Comparison of ENCODE assay signal across 8 cellular contexts in genomic region chr2:208265807-208266640, GRCh38. TPM values are rescaled to one million over a fixed set of nuclear protein-coding genes. Genes with fewer than 3 reads are reported as not detected.
A peak's percentile ranks its signal among the peaks of the same experiment; 100 is the strongest.
DNase-seq lines count a peak whose midpoint lies in the region; ATAC-seq, FAIRE-seq and TF ChIP-seq lines count a peak whose summit lies in the region.

Gene PIKFYVE (plus strand): TSS chr2:208266255. CDS start chr2:208271520, 5,265 bp downstream.

- H3K4me3 ChIP-seq in ascending aorta (peak within 1 kb of the TSS; percentile 93 to 100), right atrium auricular region (peak within 1 kb of the TSS; percentile 98), psoas muscle (peak within 1 kb of the TSS; percentile 88)

- 0% methylated on average over 47 to 53 of the region's 53 CpGs for WGBS in psoas muscle, 3 donors

- FAIRE-seq in urothelium cell line (lab: Jason Lieb, UNC), result peak; percentile 95

- DNase-seq in NCI-H1930 (lab: John Stamatoyannopoulos, UW) (peak; percentile 96 to 97), ascending aorta (ENCODE audit: low spot score in 2 of 2) (peak; percentile 88 to 98), right atrium auricular region (ENCODE audit: low spot score) (peak; percentile 97), psoas muscle (peak; percentile 95 to 97), urothelium cell line (ENCODE audit: low spot score) (peak; percentile 96)
- DNase-seq in T-helper 2 cell treated with Interferon-gamma antibody and Interleukin-4, amounts not matched to agents 5 μg/mL and 100 μg/mL, for 36 hours (ENCODE audit: low spot score), result peak; percentile 93

- H3K4me1 Mint-ChIP-seq in T-helper 2 cell treated with Interferon-gamma antibody and Interleukin-4, amounts not matched to agents 5 μg/mL and 100 μg/mL, for 36 hours (ENCODE audit: low read depth), result peaks cover 42% of the 10 kb centered on the region

- peak within 1 kb of the TSS; percentile 97 to 98 for H3K27ac ChIP-seq in ascending aorta
- H3K27ac ChIP-seq in right atrium auricular region, result peak within 1 kb of the TSS; percentile 96 to 98
- H3K27ac ChIP-seq in psoas muscle, result peak within 1 kb of the TSS; percentile 95

- ATAC-seq in GM18502 (IDR thresholded peaks at IDR 0.05; ENCODE audit: poor library complexity, unreplicated experiment) (peak; percentile 86), HG02970 (IDR thresholded peaks at IDR 0.05; ENCODE audit: low FRiP score, unreplicated experiment) (peak; percentile 93), psoas muscle (peak; percentile 97 to 99 (median 98))

- H3K4me1 ChIP-seq in ascending aorta, result peaks cover 0 to 21% of the 10 kb centered on the region in 2 donors
- peaks cover 0 to 39% of the 10 kb centered on the region in 2 donors for H3K4me1 ChIP-seq in right atrium auricular region
- peaks cover 30% of the 10 kb centered on the region for H3K4me1 ChIP-seq in psoas muscle

- no peaks in the 10 kb centered on the region for H3K27me3 Mint-ChIP-seq in T-helper 2 cell treated with Interferon-gamma antibody and Interleukin-4, amounts not matched to agents 5 μg/mL and 100 μg/mL, for 36 hours (ENCODE audit: low read depth)

- H3K9me3 Mint-ChIP-seq in T-helper 2 cell treated with Interferon-gamma antibody and Interleukin-4, amounts not matched to agents 5 μg/mL and 100 μg/mL, for 36 hours, result peaks cover 4% of the 10 kb centered on the region

- H3K36me3 Mint-ChIP-seq in T-helper 2 cell treated with Interferon-gamma antibody and Interleukin-4, amounts not matched to agents 5 μg/mL and 100 μg/mL, for 36 hours (ENCODE audit: low read depth), result peaks cover 20% of the 10 kb centered on the region

- no peak for TF ChIP-seq CTCF in ascending aorta (IDR thresholded peaks at IDR 0.05)
- TF ChIP-seq CTCF in right atrium auricular region (IDR thresholded peaks at IDR 0.05), result peak in 1 of 2 donors; percentile 30
- no peak for TF ChIP-seq CTCF in psoas muscle (IDR thresholded peaks at IDR 0.05)

- H3K27me3 ChIP-seq in ascending aorta (no peaks in the 10 kb centered on the region), right atrium auricular region (no peaks in the 10 kb centered on the region), psoas muscle (ENCODE audit: insufficient read depth in 3 of 3, low read length in 2 of 3) (no peaks in the 10 kb centered on the region)

- H3K27ac Mint-ChIP-seq in T-helper 2 cell treated with Interferon-gamma antibody and Interleukin-4, amounts not matched to agents 5 μg/mL and 100 μg/mL, for 36 hours, result peak within 1 kb of the TSS; percentile 96

- no peaks in the 10 kb centered on the region for H3K36me3 ChIP-seq in ascending aorta
- H3K36me3 ChIP-seq in right atrium auricular region, result no peaks in the 10 kb centered on the region
- H3K36me3 ChIP-seq in psoas muscle (ENCODE audit: insufficient read depth in 1 of 2, low read depth in 1 of 2), result peaks cover 0 to under 1% of the 10 kb centered on the region in 2 donors

- H3K9me3 ChIP-seq in ascending aorta (no peaks in the 10 kb centered on the region), right atrium auricular region (no peaks in the 10 kb centered on the region), psoas muscle (peaks cover 5% of the 10 kb centered on the region)

- H3K4me3 Mint-ChIP-seq in T-helper 2 cell treated with Interferon-gamma antibody and Interleukin-4, amounts not matched to agents 5 μg/mL and 100 μg/mL, for 36 hours, result peak within 1 kb of the TSS; percentile 90

- intact Hi-C loops in ascending aorta (cut with DNase I), result loop anchor here (1.0 to 10.0 kb wide), 8 partner anchors 11 to 1729 kb away; partner anchors contain the start of genes CCNYL1, IDH1 and METTL21A
- intact Hi-C loops in psoas muscle (cut with DNase I), result loop anchor here in 1 of 2 donors (5.0 kb wide), 1 partner anchor 51 kb away; no protein-coding TSS in a partner anchor

RNA-seq across cellular contexts. Expression of gene PIKFYVE, which starts in this region (rescaled TPM):
- total RNA-seq in ascending aorta (12.0 TPM), right atrium auricular region (10 to 100 TPM; 15.8 to 17.8 TPM), psoas muscle (10 to 100 TPM; 12.0 to 14.2 (median 13.5) TPM)
- 1 to 10 TPM; 2.8 to 8.8 (median 2.9) TPM for polyA plus RNA-seq in psoas muscle

Comparison
In these comparisons a context has a peak if more than half of its experiments do, and no peak if none do; other contexts are left out.
1. Peak in every context shown above with its lines: DNase-seq, ATAC-seq, H3K4me3 ChIP-seq and H3K27ac ChIP-seq.